17 cellular contexts compared by ENCODE assay signal in genomic region chr7:36232971-36233550, GRCh38.
DNase-seq lines count a peak whose midpoint lies in the region; ATAC-seq and TF ChIP-seq lines count a peak whose summit lies in the region.
"Had no signal": no experiment of that assay in that cellular context is flagged by ENCODE, and none has a peak within 500 bp of the region (broad histone marks: within the 10 kb centered on the region; RNA-seq: fewer than 3 reads in every experiment).

No MANE protein-coding gene starts in this region.

- intact Hi-C loops in PC-9 (cut with micrococcal nuclease; ENCODE audit: unreplicated experiment) (no loop called here), Calu3 (cut with micrococcal nuclease; ENCODE audit: unreplicated experiment) (no loop called here)

- H3K27ac ChIP-seq in PC-9 (0 out of 2 replicates have a peak overlapping the region, but pooled peaks have one; percentile 14), skeletal muscle tissue (ENCODE audit: low read depth, low read length) (peak overlapping the region; percentile 34)
- H3K27ac ChIP-seq: adrenal gland, tibial nerve had no signal

- no peaks in the 10 kb centered on the region for H3K9me2 ChIP-seq in PC-9 (ENCODE audit: insufficient read depth)

- H4K20me1 ChIP-seq in PC-9 (ENCODE audit: insufficient read depth) = no peaks in the 10 kb centered on the region

- H3K27me3 ChIP-seq in PC-9 (ENCODE audit: insufficient read depth, low read depth) = no peaks in the 10 kb centered on the region
- H3K27me3 ChIP-seq in skeletal muscle tissue (ENCODE audit: control insufficient read depth in 3 of 3, insufficient read depth in 3 of 3, low read length in 3 of 3) = no peaks in the 10 kb centered on the region
- H3K27me3 ChIP-seq: adrenal gland, tibial nerve had no signal

- POLR2A ChIA-PET in PC-9 (lab: Charles Lee; ENCODE audit: unreplicated experiment) = no interaction called here

- no peak overlapping the region for H2AFZ ChIP-seq in PC-9

- no peaks in the 10 kb centered on the region for H3K9me3 Mint-ChIP-seq in Calu3 (ENCODE audit: low read depth, unreplicated experiment)
- no peaks in the 10 kb centered on the region for H3K9me3 Mint-ChIP-seq in activated T-cell treated with anti-CD3 and anti-CD28 coated beads, Interleukin-2, amount 50 U/mL, for 24 hours
- H3K9me3 Mint-ChIP-seq: CD4-positive, CD25-positive, alpha-beta regulatory T cell; neural crest cell had no signal

- ATAC-seq in left lobe of liver = peak; percentile 85
- ATAC-seq: activated CD8-positive, alpha-beta T cell treated with anti-CD3 and anti-CD28 coated beads, Interleukin-2, amount 10 ng/mL, durations not matched to agents 7 days and 5 days; right cardiac atrium; SK-N-SH treated with all-trans-retinoic acid at 6 μM for 48 hours had no signal

- TF ChIP-seq CTCF in PC-9 (conservative IDR thresholded peaks at IDR 0.05) (no peak), Calu3 (IDR thresholded peaks at IDR 0.05; ENCODE audit: unreplicated experiment) (no peak)

- H3F3A ChIP-seq in PC-9 (ENCODE audit: insufficient read depth, low read depth) = peaks cover 10% of the 10 kb centered on the region; the same call in 1 of the 2 replicates

- H3K36me3 Mint-ChIP-seq in Calu3 (ENCODE audit: insufficient read depth, unreplicated experiment) = peaks cover 17% of the 10 kb centered on the region
- H3K36me3 Mint-ChIP-seq in activated T-cell treated with anti-CD3 and anti-CD28 coated beads, Interleukin-2, amount 50 U/mL, for 24 hours (ENCODE audit: low read depth) = no peaks in the 10 kb centered on the region
- H3K36me3 Mint-ChIP-seq: CD4-positive, CD25-positive, alpha-beta regulatory T cell had no signal

- H3K36me3 ChIP-seq in PC-9 (ENCODE audit: low read depth) (no peaks in the 10 kb centered on the region), skeletal muscle tissue (ENCODE audit: control insufficient read depth in 3 of 3, insufficient read depth in 3 of 3, low read length in 3 of 3) (peaks cover 0 to 2% (median 0%) of the 10 kb centered on the region in 3 donors)
- H3K36me3 ChIP-seq: adrenal gland, tibial nerve had no signal

- no TSS peak for BruUV-seq in PC-9 (replicated peaks; lab: Mats Ljungman, UMichigan)
- no TSS peak for BruUV-seq in Calu3 (replicated peaks; lab: Mats Ljungman, UMichigan)

- peaks cover 31% of the 10 kb centered on the region for H3K4me1 Mint-ChIP-seq in Calu3 (ENCODE audit: low read depth, unreplicated experiment)
- H3K4me1 Mint-ChIP-seq in activated T-cell treated with anti-CD3 and anti-CD28 coated beads, Interleukin-2, amount 50 U/mL, for 24 hours (ENCODE audit: low read depth) = no peaks in the 10 kb centered on the region
- H3K4me1 Mint-ChIP-seq: neural crest cell had no signal

- CTCF ChIA-PET in PC-9 (lab: Charles Lee) = interaction anchor here (0.7 kb wide), 1 partner anchor 49 kb away, joined by 3 read pairs; no protein-coding TSS in a partner anchor
- CTCF ChIA-PET in Calu3 (lab: Charles Lee) = interaction anchor here (0.6 to 1.6 kb wide), 3 partner anchors 40 to 892 kb away, joined by 3 to 6 read pairs (median 4); no protein-coding TSS in a partner anchor

- peak; percentile 46 for DNase-seq in NCI-H1092 treated with DMSO at 0.1 percent for 48 hours (lab: John Stamatoyannopoulos, UW)
- DNase-seq in NCI-H1092 (lab: John Stamatoyannopoulos, UW) = no peak
- DNase-seq in PC-9 = peak in 1 of 2 experiments; percentile 63
- no peak for DNase-seq in left lobe of liver (ENCODE audit: low spot score)
- no peak for DNase-seq in GM19238 (ENCODE audit: insufficient read length, low spot score)
- no peak for DNase-seq in Calu3
- no peak for DNase-seq in activated T-cell treated with anti-CD3 and anti-CD28 coated beads, Interleukin-2, amount 50 U/mL, for 24 hours
- DNase-seq: activated CD8-positive, alpha-beta T cell treated with anti-CD3 and anti-CD28 coated beads, Interleukin-2, amount 10 ng/mL, durations not matched to agents 7 days and 5 days; adrenal gland; CD4-positive, CD25-positive, alpha-beta regulatory T cell; EL; H7; right cardiac atrium had no signal

- H3K27ac Mint-ChIP-seq in Calu3 (ENCODE audit: unreplicated experiment) = no peak overlapping the region
- H3K27ac Mint-ChIP-seq in activated T-cell treated with anti-CD3 and anti-CD28 coated beads, Interleukin-2, amount 50 U/mL, for 24 hours = no peak overlapping the region
- H3K27ac Mint-ChIP-seq: activated CD8-positive, alpha-beta T cell treated with anti-CD3 and anti-CD28 coated beads, Interleukin-2, amount 10 ng/mL, durations not matched to agents 7 days and 5 days had no signal

- H3K9me3 ChIP-seq in PC-9 (ENCODE audit: insufficient read depth, low read depth) = no peaks in the 10 kb centered on the region
- no peaks in the 10 kb centered on the region for H3K9me3 ChIP-seq in skeletal muscle tissue (ENCODE audit: control insufficient read depth in 3 of 3, low read length in 3 of 3)
- H3K9me3 ChIP-seq: adrenal gland, tibial nerve had no signal

- no peaks in the 10 kb centered on the region; the same call in 1 of the 2 replicates for H3K79me2 ChIP-seq in PC-9 (ENCODE audit: low read depth)

- H3K27me3 Mint-ChIP-seq in Calu3 (ENCODE audit: unreplicated experiment) = no peaks in the 10 kb centered on the region
- H3K27me3 Mint-ChIP-seq in activated T-cell treated with anti-CD3 and anti-CD28 coated beads, Interleukin-2, amount 50 U/mL, for 24 hours = no peaks in the 10 kb centered on the region
- H3K27me3 Mint-ChIP-seq: CD4-positive, CD25-positive, alpha-beta regulatory T cell had no signal

- H3K4me2 ChIP-seq in PC-9 = peak overlapping the region; percentile 14; the same call in 1 of the 2 replicates

- H3K4me1 ChIP-seq in PC-9 (replicated peaks; ENCODE audit: insufficient read depth) (peaks cover 17% of the 10 kb centered on the region), skeletal muscle tissue (ENCODE audit: control insufficient read depth in 3 of 3, insufficient read depth in 3 of 3, low read length in 3 of 3) (peaks cover 16 to 37% (median 32%) of the 10 kb centered on the region in 3 donors)

- no peak overlapping the region for H3K4me3 Mint-ChIP-seq in Calu3 (ENCODE audit: low read depth, unreplicated experiment)
- no peak overlapping the region for H3K4me3 Mint-ChIP-seq in activated T-cell treated with anti-CD3 and anti-CD28 coated beads, Interleukin-2, amount 50 U/mL, for 24 hours
- H3K4me3 Mint-ChIP-seq: activated CD8-positive, alpha-beta T cell treated with anti-CD3 and anti-CD28 coated beads, Interleukin-2, amount 10 ng/mL, durations not matched to agents 7 days and 5 days; CD4-positive, CD25-positive, alpha-beta regulatory T cell; neural crest cell had no signal

- no peak overlapping the region for H3K4me3 ChIP-seq in PC-9
- no peak overlapping the region for H3K4me3 ChIP-seq in skeletal muscle tissue (ENCODE audit: low read length in 3 of 3)
- H3K4me3 ChIP-seq: adrenal gland, tibial nerve had no signal

- H3K9ac ChIP-seq in skeletal muscle tissue (ENCODE audit: low read depth in 1 of 3, low read length in 3 of 3) = no peak overlapping the region
